Comparison of ENCODE assay signal across 1 cellular context in genomic region chr19:16136185-16137067, GRCh38.
TF ChIP-seq lines count a peak whose summit lies in the region.

No MANE protein-coding gene starts in this region.

TF ChIP-seq in HepG2, 621 proteins besides CTCF, POLR2A, EP300 and RAD21:
- TF ChIP-seq MXD3 (CRISPR knock-in tag; IDR thresholded peaks at IDR 0.05) = no peak
- no peak for TF ChIP-seq GPBP1L1 (CRISPR knock-in tag; IDR thresholded peaks at IDR 0.05)
- TF ChIP-seq ZNF253 (CRISPR knock-in tag; IDR thresholded peaks at IDR 0.05; ENCODE audit: borderline replicate concordance) = no peak
- no peak for TF ChIP-seq NCOR1 (IDR thresholded peaks at IDR 0.05; ENCODE audit: borderline replicate concordance, low read length)
- no peak for TF ChIP-seq KLF13 (CRISPR knock-in tag; IDR thresholded peaks at IDR 0.05)
- TF ChIP-seq ZNF850 (CRISPR knock-in tag; conservative IDR thresholded peaks at IDR 0.05) = no peak
- TF ChIP-seq ZNF678 (CRISPR knock-in tag; IDR thresholded peaks at IDR 0.05) = no peak
- no peak for TF ChIP-seq ZNF775 (CRISPR knock-in tag; IDR thresholded peaks at IDR 0.05; ENCODE audit: borderline replicate concordance)
- TF ChIP-seq IRF2 (CRISPR knock-in tag; IDR thresholded peaks at IDR 0.05) = no peak
- no peak for TF ChIP-seq TFDP1 (CRISPR knock-in tag; IDR thresholded peaks at IDR 0.05; ENCODE audit: borderline replicate concordance)
